In genomic region chr16:3812469-3813172, GRCh38 we compare ENCODE assay signal across 16 cellular contexts.
DNase-seq lines count a peak whose midpoint lies in the region; ATAC-seq, FAIRE-seq and TF ChIP-seq lines count a peak whose summit lies in the region.
"Had no signal": no experiment of that assay in that cellular context is flagged by ENCODE, and none has a peak within 500 bp of the region (broad histone marks: within the 10 kb centered on the region; RNA-seq: fewer than 3 reads in every experiment).

No MANE protein-coding gene starts in this region.

- no peak overlapping the region for H3K4me3 Mint-ChIP-seq in stimulated activated naive B cell treated with anti-CD40 and anti-IgM and Interleukin-4, amounts not matched to agents 10 μg/mL and 1 μg/mL and 100 μg/mL, for 72 hours

- WGBS in K562 (ENCODE audit: insufficient coverage, low coverage, missing lambda C conversion rate), result 86% methylated on average over 8 of the region's 8 CpGs
- no CpG with 5 or more reads among the region's 8 CpGs for WGBS in mesendoderm (ENCODE audit: extremely low coverage, insufficient coverage, low lambda C conversion rate)

- H3K27ac ChIP-seq in cardiac muscle cell (peak overlapping the region; percentile 70), K562 (ENCODE audit: extremely low read depth, low read depth, low read length) (no peak overlapping the region), mesendoderm (ENCODE audit: low read depth, low read length) (no peak overlapping the region), OCI-LY7 (ENCODE audit: low read depth, low read length, poor library complexity, severe bottlenecking) (no peak overlapping the region)
- H3K27ac ChIP-seq: BLaER1 had no signal

- no TSS peak for BruUV-seq in K562 (replicated peaks; lab: Mats Ljungman, UMichigan)
- no TSS peak for BruUV-seq in OCI-LY7 (replicated peaks; lab: Mats Ljungman, UMichigan)

- no peak overlapping the region for H3K9ac ChIP-seq in K562 (ENCODE audit: insufficient read depth in 1 of 2, low read depth in 2 of 2, low read length in 2 of 2)
- H3K9ac ChIP-seq in mesendoderm (ENCODE audit: low read length), result no peak overlapping the region
- H3K9ac ChIP-seq: BLaER1 had no signal

- no peak overlapping the region for H3K23ac ChIP-seq in mesendoderm (ENCODE audit: low read length)

- peaks cover 42% of the 10 kb centered on the region for H3K79me1 ChIP-seq in mesendoderm (ENCODE audit: low read length)

- H3K4me3 ChIP-seq in cardiac muscle cell, result no peak overlapping the region
- H3K4me3 ChIP-seq in K562, result no peak overlapping the region
- no peak overlapping the region for H3K4me3 ChIP-seq in mesendoderm (ENCODE audit: low read length)
- no peak overlapping the region for H3K4me3 ChIP-seq in OCI-LY7 (ENCODE audit: low read depth, low read length, poor library complexity, severe bottlenecking)
- H3K4me3 ChIP-seq: BLaER1 had no signal

- H3K4me2 ChIP-seq in K562 (ENCODE audit: insufficient read depth, low read length) (no peak overlapping the region), mesendoderm (ENCODE audit: low read length) (no peak overlapping the region), OCI-LY7 (ENCODE audit: low read length) (no peak overlapping the region)
- H3K4me2 ChIP-seq: BLaER1 had no signal

- no peak overlapping the region for H2BK15ac ChIP-seq in mesendoderm (replicated peaks; ENCODE audit: low read depth)

- no peak overlapping the region for H4K5ac ChIP-seq in mesendoderm (ENCODE audit: low read length)

- H3K27me3 ChIP-seq in cardiac muscle cell, result no peaks in the 10 kb centered on the region
- H3K27me3 ChIP-seq in K562 (ENCODE audit: control insufficient read depth in 2 of 2, insufficient read depth in 2 of 2, low read length in 2 of 2), result no peaks in the 10 kb centered on the region
- no peaks in the 10 kb centered on the region for H3K27me3 ChIP-seq in mesendoderm (ENCODE audit: insufficient read depth, low read length, poor library complexity)
- H3K27me3 ChIP-seq: BLaER1 had no signal

- no peak for TF ChIP-seq RAD21 in K562 (CRISPR knock-in tag; conservative IDR thresholded peaks at IDR 0.05 in 1 of 2, IDR thresholded peaks at IDR 0.05 in 1 of 2)

- no peak overlapping the region for H3K56ac ChIP-seq in mesendoderm (ENCODE audit: low read length)

- H3K18ac ChIP-seq in mesendoderm (ENCODE audit: low read length), result no peak overlapping the region

- POLR2A ChIA-PET in K562 (lab: Yijun Ruan, JAX), result no interaction called here
- POLR2A ChIA-PET in OCI-LY7 (lab: Charles Lee), result no interaction called here

- peaks cover 12% of the 10 kb centered on the region for H3K36me3 ChIP-seq in cardiac muscle cell
- H3K36me3 ChIP-seq in K562 (ENCODE audit: control insufficient read depth, insufficient read depth, low read length), result peaks cover 13% of the 10 kb centered on the region; the same call in 2 of the 3 replicates
- no peaks in the 10 kb centered on the region for H3K36me3 ChIP-seq in mesendoderm (ENCODE audit: control insufficient read depth, insufficient read depth, low read length)
- H3K36me3 ChIP-seq in OCI-LY7 (ENCODE audit: insufficient read depth, low read length), result peaks cover 23% of the 10 kb centered on the region

- no peaks in the 10 kb centered on the region for H3K9me3 Mint-ChIP-seq in stimulated activated naive B cell treated with anti-CD40 and anti-IgM and Interleukin-4, amounts not matched to agents 10 μg/mL and 1 μg/mL and 100 μg/mL, for 72 hours
- H3K9me3 Mint-ChIP-seq: CD8-positive, alpha-beta memory T cell had no signal

- H3K4me1 ChIP-seq in cardiac muscle cell (ENCODE audit: low read depth) (peaks cover 14% of the 10 kb centered on the region), K562 (replicated peaks in 1 of 2; ENCODE audit: control insufficient read depth in 2 of 2, insufficient read depth in 2 of 2, low read length in 2 of 2) (peaks cover 0 to 3% of the 10 kb centered on the region in 2 experiments; a peak in 2 of 5 replicates), mesendoderm (ENCODE audit: control insufficient read depth, low read depth, low read length) (no peaks in the 10 kb centered on the region), OCI-LY7 (ENCODE audit: insufficient read depth, low read length, poor library complexity, severe bottlenecking) (peaks cover 8% of the 10 kb centered on the region)
- H3K4me1 ChIP-seq: Caco-2 had no signal

- in situ Hi-C loops in K562 (cut with MboI), result no loop called here

- TF ChIP-seq EP300 in K562 (IDR thresholded peaks at IDR 0.05; ENCODE audit: low read length), result no peak

- no peak overlapping the region for H3K4ac ChIP-seq in mesendoderm (ENCODE audit: low read depth, low read length)

- H3K79me2 ChIP-seq in K562 (ENCODE audit: control insufficient read depth, insufficient read depth, low read length) (peaks cover 51% of the 10 kb centered on the region), mesendoderm (ENCODE audit: control insufficient read depth, insufficient read depth, low read length) (peaks cover 69% of the 10 kb centered on the region), OCI-LY7 (ENCODE audit: insufficient read depth, low read depth, low read length) (peaks cover 47% of the 10 kb centered on the region)

- intact Hi-C loops in Right ventricle myocardium inferior (cut with DNase I), result no loop called here
- intact Hi-C loops in K562 (cut with micrococcal nuclease), result no loop called here
- intact Hi-C loops in OCI-LY7 (cut with micrococcal nuclease; ENCODE audit: unreplicated experiment), result no loop called here

- no peak overlapping the region for H2BK5ac ChIP-seq in mesendoderm (ENCODE audit: low read length)

- H3K9me2 ChIP-seq in OCI-LY7 (ENCODE audit: insufficient read depth, low read length), result no peaks in the 10 kb centered on the region

- DNase-seq in cardiac muscle cell (ENCODE audit: low read depth in 1 of 2, low spot score in 1 of 2) (no peak), Right ventricle myocardium inferior (ENCODE audit: missing footprints) (no peak), K562 (ENCODE audit: extremely low read depth in 1 of 4, low spot score in 3 of 4) (no peak), mesendoderm (peak; percentile 79), RCC 7860 (ENCODE audit: low spot score) (no peak), OCI-LY7 (ENCODE audit: low spot score) (no peak)
- no peak for DNase-seq in stimulated activated naive B cell treated with anti-CD40 and anti-IgM and Interleukin-4, amounts not matched to agents 10 μg/mL and 1 μg/mL and 100 μg/mL, for 72 hours
- DNase-seq: 8988T; AML-193; Caco-2; CD8-positive, alpha-beta memory T cell; DND-41; GDM1 had no signal

- no peak overlapping the region for H4K8ac ChIP-seq in mesendoderm (ENCODE audit: low read depth, low read length)

- ATAC-seq in Right ventricle myocardium inferior (no peak), K562 (no peak), GM21825 (IDR thresholded peaks at IDR 0.05; ENCODE audit: unreplicated experiment) (no peak)
- ATAC-seq in stimulated activated naive B cell treated with anti-CD40 and anti-IgM and Interleukin-4, amounts not matched to agents 10 μg/mL and 1 μg/mL and 100 μg/mL, for 72 hours (replicated peaks), result no peak

- H2BK120ac ChIP-seq in mesendoderm (ENCODE audit: low read depth, low read length), result no peak overlapping the region

- H4K20me1 ChIP-seq in K562 (replicated peaks; ENCODE audit: control insufficient read depth, insufficient read depth, low read length) (peaks cover 7% of the 10 kb centered on the region; the same call in 1 of the 2 replicates), OCI-LY7 (ENCODE audit: insufficient read depth, low read length) (peaks cover 18% of the 10 kb centered on the region)

- FAIRE-seq in K562 (lab: Jason Lieb, UNC) (peak; percentile 71), RCC 7860 (lab: Jason Lieb, UNC) (no peak)
- FAIRE-seq: H54 had no signal

- TF ChIP-seq CTCF in cardiac muscle cell (IDR thresholded peaks at IDR 0.05; ENCODE audit: low read depth, low read length) (no peak), K562 (IDR thresholded peaks at IDR 0.05 in 2 of 3, conservative IDR thresholded peaks at IDR 0.05 in 1 of 3; ENCODE audit: insufficient read depth in 2 of 3, low read depth in 1 of 3, low read length in 3 of 3) (no peak), OCI-LY7 (conservative IDR thresholded peaks at IDR 0.05; ENCODE audit: low read length) (no peak)

- H2AFZ ChIP-seq in K562 (ENCODE audit: low read depth, low read length), result no peak overlapping the region
- no peak overlapping the region for H2AFZ ChIP-seq in OCI-LY7 (ENCODE audit: low read length)

- CTCF ChIA-PET in K562 (lab: Yijun Ruan, JAX; ENCODE audit: low intra/inter-chr PET ratio), result no interaction called here
- CTCF ChIA-PET in OCI-LY7 (lab: Charles Lee; ENCODE audit: unreplicated experiment), result no interaction called here

- no peak for TF ChIP-seq POLR2A in K562 (conservative IDR thresholded peaks at IDR 0.05)

- no peaks in the 10 kb centered on the region for H3K9me3 ChIP-seq in cardiac muscle cell (ENCODE audit: low read depth)
- H3K9me3 ChIP-seq in K562 (replicated peaks; ENCODE audit: control insufficient read depth, insufficient read depth, low read depth, low read length), result no peaks in the 10 kb centered on the region
- no peaks in the 10 kb centered on the region for H3K9me3 ChIP-seq in OCI-LY7 (ENCODE audit: low read length)
- H3K9me3 ChIP-seq: BLaER1, Caco-2 had no signal

- H3K9me1 ChIP-seq in K562 (ENCODE audit: control insufficient read depth, insufficient read depth, low read length), result no peaks in the 10 kb centered on the region

- H3K36me3 Mint-ChIP-seq in stimulated activated naive B cell treated with anti-CD40 and anti-IgM and Interleukin-4, amounts not matched to agents 10 μg/mL and 1 μg/mL and 100 μg/mL, for 72 hours, result peaks cover 33 to 41% of the 10 kb centered on the region in 2 donors

- no peak overlapping the region for H2AK5ac ChIP-seq in mesendoderm (ENCODE audit: low read length)

- H3K4me1 Mint-ChIP-seq in stimulated activated naive B cell treated with anti-CD40 and anti-IgM and Interleukin-4, amounts not matched to agents 10 μg/mL and 1 μg/mL and 100 μg/mL, for 72 hours, result peaks cover 50 to 52% of the 10 kb centered on the region in 2 donors

- H3K27ac Mint-ChIP-seq in stimulated activated naive B cell treated with anti-CD40 and anti-IgM and Interleukin-4, amounts not matched to agents 10 μg/mL and 1 μg/mL and 100 μg/mL, for 72 hours, result peak overlapping the region; percentile 69

- H3K27me3 Mint-ChIP-seq in stimulated activated naive B cell treated with anti-CD40 and anti-IgM and Interleukin-4, amounts not matched to agents 10 μg/mL and 1 μg/mL and 100 μg/mL, for 72 hours, result no peaks in the 10 kb centered on the region
- H3K27me3 Mint-ChIP-seq: CD8-positive, alpha-beta memory T cell had no signal

TF ChIP-seq in K562, 482 proteins besides CTCF, POLR2A, EP300 and RAD21 (continues in another document):
- TF ChIP-seq ZBTB17 (CRISPR knock-in tag; IDR thresholded peaks at IDR 0.05), result no peak
- TF ChIP-seq TCF7 (IDR thresholded peaks at IDR 0.05; ENCODE audit: borderline replicate concordance), result no peak
- no peak for TF ChIP-seq TAF1 (IDR thresholded peaks at IDR 0.05; ENCODE audit: control insufficient read depth, extremely low read depth, insufficient read depth, low read length, severe bottlenecking)
- no peak for TF ChIP-seq PTBP1 (IDR thresholded peaks at IDR 0.05; ENCODE audit: low read depth, low read length)
- TF ChIP-seq ZNF197 (CRISPR knock-in tag; IDR thresholded peaks at IDR 0.05; ENCODE audit: low read depth), result no peak
